ENCODE assay signal across 16 cellular contexts in the genomic region with DNA sequence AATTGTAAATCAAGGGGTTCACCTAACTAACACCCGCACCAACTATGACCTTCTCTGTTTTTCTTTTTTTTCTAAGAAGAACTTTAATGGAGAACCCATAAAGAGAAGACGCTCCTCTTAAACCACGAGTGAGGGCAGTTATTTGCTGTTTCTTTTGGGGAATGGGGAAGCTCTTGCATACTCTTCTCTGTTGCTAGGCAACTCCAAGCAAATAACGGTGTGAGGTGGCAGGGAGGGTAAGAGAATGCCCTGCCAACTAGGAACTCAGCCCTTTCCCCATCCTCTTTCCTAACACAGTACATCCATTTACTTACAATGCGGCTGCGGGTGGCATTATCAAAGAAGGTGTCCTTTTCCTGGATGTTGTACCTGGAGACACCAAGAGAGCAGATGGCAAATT.
"Had no signal": no experiment of that assay in that cellular context is flagged by ENCODE, and none has a peak within 500 bp of the region (broad histone marks: within the 10 kb centered on the region; RNA-seq: fewer than 3 reads in every experiment).

No MANE protein-coding gene starts in this region.

- ATAC-seq: sciatic nerve; stimulated activated naive CD8-positive, alpha-beta T cell treated with anti-CD3 and anti-CD28 coated beads, Interleukin-15, amount 100 ng/mL, for 72 hours had no signal

- H3K36me3 ChIP-seq: brain microvascular endothelial cell, esophagus squamous epithelium, lower lobe of right lung, ovary had no signal

- H3K27ac ChIP-seq: brain microvascular endothelial cell, esophagus squamous epithelium, lower lobe of right lung, ovary, testis, upper lobe of left lung had no signal

- DNase-seq: activated CD4-positive, CD25-positive, alpha-beta regulatory T cell treated with anti-CD3 and anti-CD28 coated beads, Interleukin-2, amount 50 U/mL, for 72 hours; activated naive CD4-positive, alpha-beta T cell treated with Interleukin-2 at 50 U/mL for 16 hours; activated T-cell treated with anti-CD3 and anti-CD28 coated beads for 4 hours; anterior cingulate cortex; brain microvascular endothelial cell; effector CD8-positive, alpha-beta T cell; esophagus squamous epithelium; hippocampal formation; kidney glomerular epithelial cell; lower lobe of right lung; ovary; stimulated activated naive CD8-positive, alpha-beta T cell treated with anti-CD3 and anti-CD28 coated beads, Interleukin-15, amount 100 ng/mL, for 72 hours; testis; upper lobe of left lung had no signal

- FAIRE-seq: endothelial cell of umbilical vein had no signal

- H3K4me1 ChIP-seq: esophagus squamous epithelium, lower lobe of right lung, testis, upper lobe of left lung had no signal

- H3K9me3 ChIP-seq: esophagus squamous epithelium, lower lobe of right lung, ovary, testis, upper lobe of left lung had no signal

- H3K27me3 ChIP-seq: brain microvascular endothelial cell, ovary, testis, upper lobe of left lung had no signal

- H3K4me3 ChIP-seq: esophagus squamous epithelium, lower lobe of right lung, ovary, testis, upper lobe of left lung had no signal
